17 cellular contexts compared by ENCODE assay signal in the genomic region with DNA sequence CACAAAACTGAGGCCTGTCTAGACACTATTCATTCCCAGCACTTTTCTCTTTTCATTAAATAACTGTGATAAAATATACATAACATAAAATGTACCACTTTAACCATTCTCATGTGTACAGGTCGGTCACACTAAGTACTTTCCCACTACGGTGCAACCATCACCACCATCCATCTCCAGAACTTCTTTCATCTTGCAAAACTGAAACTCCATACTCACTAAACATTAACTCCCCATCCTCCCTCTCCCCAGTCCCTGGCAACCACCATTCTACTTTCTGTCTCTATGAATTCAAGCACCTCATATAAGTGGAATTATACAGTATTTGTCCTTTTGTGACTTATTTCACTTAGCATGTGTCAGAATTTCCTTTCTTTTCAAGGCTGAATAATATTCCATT.
DNase-seq lines count a peak whose midpoint lies in the region; ATAC-seq and TF ChIP-seq lines count a peak whose summit lies in the region.
"Had no signal": no experiment of that assay in that cellular context is flagged by ENCODE, and none has a peak within 500 bp of the region (broad histone marks: within the 10 kb centered on the region; RNA-seq: fewer than 3 reads in every experiment).

No MANE protein-coding gene starts in this region.

- ATAC-seq in GM18511 (IDR thresholded peaks at IDR 0.05; ENCODE audit: unreplicated experiment) = peak; percentile 88
- peak; percentile 82 for ATAC-seq in GM19452 (IDR thresholded peaks at IDR 0.05; ENCODE audit: unreplicated experiment)
- peak; percentile 73 for ATAC-seq in HG02763 (IDR thresholded peaks at IDR 0.05; ENCODE audit: unreplicated experiment)
- ATAC-seq in HG03521 (IDR thresholded peaks at IDR 0.05; ENCODE audit: unreplicated experiment) = peak; percentile 64
- ATAC-seq: mucosa of descending colon had no signal

- no peak overlapping the region for H3K27ac ChIP-seq in RWPE1
- H3K27ac ChIP-seq: sigmoid colon had no signal

- CTCF ChIA-PET in RWPE1 (lab: Yijun Ruan, JAX) = interaction anchor here (1.2 kb wide), 1 partner anchor 72 kb away, joined by 4 read pairs; no protein-coding TSS in a partner anchor

- DNase-seq in midbrain (lab: John Stamatoyannopoulos, UW) (no peak), NCI-H1105 treated with DMSO at 0.1 percent for 48 hours (lab: John Stamatoyannopoulos, UW) (no peak), RWPE1 (ENCODE audit: low spot score) (no peak), SIG-M5 (lab: John Stamatoyannopoulos, UW) (no peak)
- DNase-seq: activated T-cell treated with anti-CD3 and anti-CD28 coated beads, Interleukin-2, amount 50 U/mL, for 1 hour; caudate nucleus; effector CD8-positive, alpha-beta T cell; IMR-90; mucosa of descending colon; MV-4-11; sigmoid colon; stimulated activated CD4-positive, alpha-beta T cell treated with anti-CD3 and anti-CD28 coated beads, Interleukin-4, amount 100 ng/mL, for 1 hour; trophoblast cell had no signal

- no peak for TF ChIP-seq CTCF in RWPE1 (conservative IDR thresholded peaks at IDR 0.05; ENCODE audit: low read depth)

- POLR2A ChIA-PET in RWPE1 (lab: Yijun Ruan, JAX; ENCODE audit: low non-redundant PET) = no interaction called here
